ENCODE assay signal across 18 cellular contexts in the genomic region with DNA sequence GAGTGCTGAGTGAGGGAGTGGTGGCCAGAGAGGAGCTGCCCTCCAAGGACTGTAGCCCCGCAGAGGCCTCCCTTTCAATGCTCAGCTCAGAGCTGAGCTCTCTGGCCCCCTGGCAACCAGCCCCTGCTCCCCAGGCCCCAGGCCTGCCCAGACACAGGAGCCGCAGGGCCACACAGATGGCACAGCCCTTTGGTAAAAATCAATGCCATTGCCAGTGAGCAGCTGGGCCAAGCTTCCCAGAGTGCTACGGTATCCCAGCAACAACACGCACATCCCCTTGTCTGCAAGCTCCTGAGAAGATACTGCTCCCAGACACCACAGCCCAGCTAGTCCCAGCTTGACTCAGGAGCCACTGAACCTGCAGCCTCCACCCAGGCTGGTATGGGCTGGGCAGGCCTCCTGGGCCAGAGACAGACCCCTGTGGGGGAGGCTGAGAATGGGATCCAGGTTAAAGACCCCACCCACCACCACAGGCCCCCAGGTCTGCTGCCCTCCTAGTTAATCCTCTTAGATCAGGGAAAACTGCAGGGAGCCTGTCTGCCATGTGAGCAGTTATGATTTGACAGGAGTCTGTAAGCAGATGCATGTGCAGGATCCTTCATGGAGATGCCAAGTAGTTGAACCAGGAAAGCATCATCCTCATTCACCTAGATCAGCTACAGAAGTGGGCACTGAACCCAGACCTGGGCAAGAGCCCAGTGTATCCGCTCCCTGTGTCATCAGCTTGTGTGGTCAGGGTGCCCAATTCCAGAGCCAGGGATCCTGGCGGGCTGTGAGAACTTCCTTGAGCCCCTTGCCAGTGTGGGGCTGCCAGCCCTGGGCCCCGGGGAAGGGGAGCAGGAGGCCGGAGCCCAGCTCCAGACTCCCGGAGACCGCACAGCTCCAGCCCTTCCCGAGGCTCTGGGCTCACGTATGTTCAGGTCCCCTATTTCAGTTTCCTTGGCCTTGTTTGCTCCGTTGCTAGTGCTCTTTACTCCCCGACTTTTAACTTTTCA. TPM values are rescaled to one million over a fixed set of nuclear protein-coding genes. Genes with fewer than 3 reads are reported as not detected.
DNase-seq lines count a peak whose midpoint lies in the region; ATAC-seq and TF ChIP-seq lines count a peak whose summit lies in the region.
"Had no signal": no experiment of that assay in that cellular context is flagged by ENCODE, and none has a peak within 500 bp of the region (broad histone marks: within the 10 kb centered on the region; RNA-seq: fewer than 3 reads in every experiment).

No MANE protein-coding gene starts in this region.

- POLR2A ChIA-PET in HEK293 (lab: Yijun Ruan, JAX) = interaction anchor here (0.8 kb wide), 1 partner anchor 252 kb away, joined by 3 read pairs; a partner anchor contains a TSS
- POLR2A ChIA-PET in A673 (lab: Charles Lee; ENCODE audit: low non-redundant PET) = no interaction called here

- H3K27ac Mint-ChIP-seq in endodermal cell = no peak overlapping the region
- H3K27ac Mint-ChIP-seq: naive B cell; stimulated activated naive CD8-positive, alpha-beta T cell treated with anti-CD3 and anti-CD28 coated beads, Interleukin-15, Interleukin-2, amounts not matched to agents 100 ng/mL and 50 ng/mL, for 24 hours had no signal

- intact Hi-C loops in posterior vena cava (cut with DNase I) (no loop called here), A673 (cut with micrococcal nuclease; ENCODE audit: unreplicated experiment) (no loop called here)

- ATAC-seq in GM19324 (IDR thresholded peaks at IDR 0.05; ENCODE audit: low FRiP score, unreplicated experiment) (no peak), HG02759 (IDR thresholded peaks at IDR 0.05; ENCODE audit: unreplicated experiment) (no peak)

- H3K27me3 Mint-ChIP-seq in endodermal cell (ENCODE audit: insufficient read depth) = no peaks in the 10 kb centered on the region
- H3K27me3 Mint-ChIP-seq: stimulated activated naive CD8-positive, alpha-beta T cell treated with anti-CD3 and anti-CD28 coated beads, Interleukin-15, Interleukin-2, amounts not matched to agents 100 ng/mL and 50 ng/mL, for 24 hours had no signal

- BruUV-seq in A673 (replicated peaks; lab: Mats Ljungman, UMichigan) = no TSS peak

- H3K27ac ChIP-seq in HEK293 (ENCODE audit: extremely low read depth, low read depth, low read length) (no peak overlapping the region), endodermal cell (ENCODE audit: low read depth, low read length) (peak overlapping the region; percentile 47), brain microvascular endothelial cell (no peak overlapping the region), A673 (ENCODE audit: low read depth, low read length, poor library complexity, severe bottlenecking) (no peak overlapping the region)
- H3K27ac ChIP-seq: C4-2B, right atrium auricular region, RWPE1 had no signal

- H3K9ac ChIP-seq in endodermal cell (ENCODE audit: extremely low read depth, low read length, poor library complexity, severe bottlenecking) = no peak overlapping the region

- H3K4me3 ChIP-seq in HEK293 (ENCODE audit: low read depth, low read length) = no peak overlapping the region
- H3K4me3 ChIP-seq in endodermal cell (ENCODE audit: low read length) = no peak overlapping the region
- H3K4me3 ChIP-seq in brain microvascular endothelial cell (ENCODE audit: low read depth, low read length) = no peak overlapping the region
- H3K4me3 ChIP-seq in A673 (ENCODE audit: low read depth, low read length, poor library complexity, severe bottlenecking) = no peak overlapping the region
- H3K4me3 ChIP-seq: right atrium auricular region had no signal

- H3K4me1 ChIP-seq in HEK293 (ENCODE audit: control insufficient read depth, insufficient read depth, low read length) = no peaks in the 10 kb centered on the region
- no peaks in the 10 kb centered on the region for H3K4me1 ChIP-seq in endodermal cell (ENCODE audit: control insufficient read depth, insufficient read depth, low read length)
- H3K4me1 ChIP-seq in A673 (ENCODE audit: insufficient read depth, low read length, poor library complexity, severe bottlenecking) = no peaks in the 10 kb centered on the region
- H3K4me1 ChIP-seq: right atrium auricular region had no signal

- CTCF ChIA-PET in HEK293 (lab: Yijun Ruan, JAX) (interaction anchor here (0.5 to 0.6 kb wide), 2 partner anchors 72 to 110 kb away, joined by 4 to 5 read pairs; no protein-coding TSS in a partner anchor), A673 (lab: Charles Lee) (no interaction called here)

- H3K9me3 ChIP-seq in HEK293 (ENCODE audit: control insufficient read depth, insufficient read depth, low read depth, low read length) (no peaks in the 10 kb centered on the region), endodermal cell (ENCODE audit: control insufficient read depth, low read length) (no peaks in the 10 kb centered on the region), A673 (ENCODE audit: low read depth, low read length, poor library complexity, severe bottlenecking) (no peaks in the 10 kb centered on the region)
- H3K9me3 ChIP-seq: right atrium auricular region had no signal

- WGBS in endodermal cell (ENCODE audit: insufficient coverage in 1 of 2, insufficient read length in 1 of 2), 2 experiments = 88 to 90% methylated on average over 12 to 14 of the region's 14 CpGs

- no peak overlapping the region for H3K4me3 Mint-ChIP-seq in endodermal cell
- H3K4me3 Mint-ChIP-seq: naive B cell; stimulated activated naive CD8-positive, alpha-beta T cell treated with anti-CD3 and anti-CD28 coated beads, Interleukin-15, Interleukin-2, amounts not matched to agents 100 ng/mL and 50 ng/mL, for 24 hours had no signal

- no peaks in the 10 kb centered on the region for H3K36me3 Mint-ChIP-seq in endodermal cell (ENCODE audit: low read depth)
- H3K36me3 Mint-ChIP-seq: naive B cell had no signal

- H3K36me3 ChIP-seq in HEK293 (ENCODE audit: control insufficient read depth in 2 of 2, insufficient read depth in 1 of 2, low read length in 2 of 2) (no peaks in the 10 kb centered on the region), endodermal cell (ENCODE audit: control insufficient read depth, insufficient read depth, low read length) (no peaks in the 10 kb centered on the region), brain microvascular endothelial cell (replicated peaks) (no peaks in the 10 kb centered on the region), A673 (ENCODE audit: insufficient read depth, low read length, poor library complexity, severe bottlenecking) (no peaks in the 10 kb centered on the region)
- H3K36me3 ChIP-seq: right atrium auricular region had no signal

- DNase-seq in NCI-H2171 treated with DMSO at 0.1 percent for 48 hours (lab: John Stamatoyannopoulos, UW) (peak; percentile 86), endodermal cell (peak; percentile 35), posterior vena cava (ENCODE audit: low spot score) (peak; percentile 64), brain microvascular endothelial cell (no peak), A673 (ENCODE audit: low spot score) (no peak)
- DNase-seq: activated CD4-positive, alpha-beta T cell treated with anti-CD3 and anti-CD28 coated beads, Interleukin-2, amount 50 U/mL, for 48 hours; activated gamma-delta T cell treated with Interleukin-2 at 50 U/mL for 16 hours; KG1; naive B cell had no signal

- H3K27me3 ChIP-seq in endodermal cell (ENCODE audit: control insufficient read depth, insufficient read depth, low read length, poor library complexity, severe bottlenecking) (no peaks in the 10 kb centered on the region), brain microvascular endothelial cell (replicated peaks) (no peaks in the 10 kb centered on the region), A673 (replicated peaks; ENCODE audit: insufficient read depth, low read depth, low read length, poor library complexity) (no peaks in the 10 kb centered on the region)
- H3K27me3 ChIP-seq: right atrium auricular region had no signal

- peaks cover 5% of the 10 kb centered on the region for H3K9me3 Mint-ChIP-seq in endodermal cell
- H3K9me3 Mint-ChIP-seq: naive B cell; stimulated activated naive CD8-positive, alpha-beta T cell treated with anti-CD3 and anti-CD28 coated beads, Interleukin-15, Interleukin-2, amounts not matched to agents 100 ng/mL and 50 ng/mL, for 24 hours had no signal

- in situ Hi-C loops in brain microvascular endothelial cell (cut with HindIII; ENCODE audit: low pct_ligation_motif_present, low sequenced_read_pairs) = no loop called here

- TF ChIP-seq CTCF in HEK293 (tag by site-specific recombination; IDR thresholded peaks at IDR 0.05) (no peak), endodermal cell (conservative IDR thresholded peaks at IDR 0.05) (no peak), brain microvascular endothelial cell (IDR thresholded peaks at IDR 0.05; ENCODE audit: low read depth, low read length, missing control alignments) (no peak), A673 (conservative IDR thresholded peaks at IDR 0.05; ENCODE audit: low read depth, low read length) (no peak)

- H3K4me1 Mint-ChIP-seq in endodermal cell = no peaks in the 10 kb centered on the region

TF ChIP-seq in HEK293, 187 proteins besides CTCF, POLR2A, EP300 and RAD21:
- peak; percentile 29 for TF ChIP-seq ZIC2 (tag by site-specific recombination; IDR thresholded peaks at IDR 0.05)
- no peak for TF ChIP-seq ZBTB17 (tag by site-specific recombination; IDR thresholded peaks at IDR 0.05)

RNA-seq across cellular contexts. Expression of a gene that starts 26.7 kb away (rescaled TPM):
- total RNA-seq in endodermal cell (1 to 10 TPM; 1.2 to 2.6 TPM), posterior vena cava (10 to 100 TPM; 27.1 to 62.0 TPM), A673 (2021) (0.11 and 0.39 TPM in 2 replicates)
- 15.5 TPM for polyA plus RNA-seq in endodermal cell (2013, experiment 1 of 2)
- polyA plus RNA-seq in endodermal cell (2013, experiment 2 of 2) = 13.7 TPM
- total RNA-seq: NCI-H460 had no signal
- polyA plus RNA-seq: keratinocyte had no signal

Comparison
In these comparisons a context has a peak if more than half of its experiments do, and no peak if none do; other contexts are left out.
1. DNase-seq: peak in NCI-H2171 treated with DMSO at 0.1 percent for 48 hours (single experiment), endodermal cell (single experiment) and posterior vena cava (single experiment); none in brain microvascular endothelial cell (single experiment) and A673 (single experiment).
2. RNA of a gene that starts 26.7 kb away (total RNA-seq): 27.1 to 62.0 TPM in posterior vena cava; 1.2 to 2.6 TPM in endodermal cell and 0.11 to 0.39 TPM in A673; every median in the first group is over 4 times any median in the second.